In genomic region chr11:1936781-1937615, GRCh38 we compare ENCODE assay signal across 19 cellular contexts. TPM values are rescaled to one million over a fixed set of nuclear protein-coding genes. Genes with fewer than 3 reads are reported as not detected.
A peak's percentile ranks its signal among the peaks of the same experiment; 100 is the strongest.
DNase-seq lines count a peak whose midpoint lies in the region; ATAC-seq and TF ChIP-seq lines count a peak whose summit lies in the region.
"Had no signal": no experiment of that assay in that cellular context is flagged by ENCODE, and none has a peak within 500 bp of the region (broad histone marks: within the 10 kb centered on the region; RNA-seq: fewer than 3 reads in every experiment).

No MANE protein-coding gene starts in this region.

- no peaks in the 10 kb centered on the region for H3K36me3 ChIP-seq in H7 (replicated peaks; ENCODE audit: control insufficient read depth, insufficient read depth, low read length)
- H3K36me3 ChIP-seq in CD8-positive, alpha-beta T cell (ENCODE audit: insufficient read depth, low read length), result no peaks in the 10 kb centered on the region
- H3K36me3 ChIP-seq: esophagus squamous epithelium, stomach, uterus had no signal

- no peaks in the 10 kb centered on the region for H3K27me3 ChIP-seq in H7 (ENCODE audit: control insufficient read depth, insufficient read depth, low read length)
- H3K27me3 ChIP-seq in right cardiac atrium (ENCODE audit: control insufficient read depth, insufficient read depth), result no peaks in the 10 kb centered on the region
- H3K27me3 ChIP-seq in CD8-positive, alpha-beta T cell (ENCODE audit: insufficient read depth, low read length), result no peaks in the 10 kb centered on the region
- H3K27me3 ChIP-seq: uterus had no signal

- POLR2A ChIA-PET in CD8-positive, alpha-beta T cell (lab: Charles Lee), result no interaction called here

- no peak for ATAC-seq in activated CD4-positive, CD25-positive, alpha-beta regulatory T cell treated with anti-CD3 and anti-CD28 coated beads, Interleukin-2, amount 50 U/mL, for 24 hours
- ATAC-seq in right cardiac atrium (no peak), HG02798 (IDR thresholded peaks at IDR 0.05; ENCODE audit: poor library complexity, unreplicated experiment) (no peak)
- no peak for ATAC-seq in CD8-positive, alpha-beta T cell

- peaks cover 4% of the 10 kb centered on the region for H3K4me1 Mint-ChIP-seq in osteocyte (ENCODE audit: unreplicated experiment)
- peaks cover 7% of the 10 kb centered on the region for H3K4me1 Mint-ChIP-seq in CD8-positive, alpha-beta T cell (ENCODE audit: low read depth)

- H3K36me3 Mint-ChIP-seq in osteocyte (ENCODE audit: unreplicated experiment), result peaks cover 3% of the 10 kb centered on the region
- H3K36me3 Mint-ChIP-seq in CD8-positive, alpha-beta T cell, result no peaks in the 10 kb centered on the region
- H3K36me3 Mint-ChIP-seq: activated naive CD8-positive, alpha-beta T cell; CD4-positive, alpha-beta memory T cell had no signal

- peaks cover 10% of the 10 kb centered on the region for H3K27me3 Mint-ChIP-seq in osteocyte (ENCODE audit: unreplicated experiment)
- H3K27me3 Mint-ChIP-seq in CD8-positive, alpha-beta T cell (ENCODE audit: low read depth), result no peaks in the 10 kb centered on the region
- H3K27me3 Mint-ChIP-seq: activated naive CD8-positive, alpha-beta T cell; CD4-positive, alpha-beta memory T cell had no signal

- no peak for TF ChIP-seq CTCF in osteocyte (IDR thresholded peaks at IDR 0.05)
- TF ChIP-seq CTCF in CD8-positive, alpha-beta T cell (IDR thresholded peaks at IDR 0.05), result no peak

- no peak overlapping the region for H3K4me3 Mint-ChIP-seq in osteocyte (ENCODE audit: unreplicated experiment)
- no peak overlapping the region for H3K4me3 Mint-ChIP-seq in CD8-positive, alpha-beta T cell
- H3K4me3 Mint-ChIP-seq: activated naive CD8-positive, alpha-beta T cell; CD4-positive, alpha-beta memory T cell; T-helper 1 cell treated with Interleukin-12 subunit alpha and Interleukin-12 subunit beta and Interleukin-4 antibody, amounts not matched to agents 30 μg/mL and 1 μg/mL, for 36 hours had no signal

- intact Hi-C loops in right cardiac atrium (cut with DNase I), result no loop called here
- intact Hi-C loops in CD8-positive, alpha-beta T cell (cut with DNase I, micrococcal nuclease), result no loop called here

- CTCF ChIA-PET in CD8-positive, alpha-beta T cell (lab: Charles Lee), result interaction anchor here (0.6 to 1.7 kb wide), 3 partner anchors 30 to 1143 kb away, joined by 3 to 6 read pairs (median 4); no protein-coding TSS in a partner anchor

- no peaks in the 10 kb centered on the region for H3K4me1 ChIP-seq in right cardiac atrium (ENCODE audit: control insufficient read depth, insufficient read depth, low read length)
- peaks cover 6% of the 10 kb centered on the region for H3K4me1 ChIP-seq in CD8-positive, alpha-beta T cell (ENCODE audit: insufficient read depth, low read length)
- H3K4me1 ChIP-seq: parathyroid adenoma had no signal

- H3K9me3 ChIP-seq in right cardiac atrium (ENCODE audit: control insufficient read depth, low read length), result no peaks in the 10 kb centered on the region
- H3K9me3 ChIP-seq in CD8-positive, alpha-beta T cell (ENCODE audit: low read length), result no peaks in the 10 kb centered on the region
- H3K9me3 ChIP-seq: esophagus squamous epithelium, stomach, uterus had no signal

- peak; percentile 28 for DNase-seq in activated CD4-positive, CD25-positive, alpha-beta regulatory T cell treated with anti-CD3 and anti-CD28 coated beads, Interleukin-2, amount 50 U/mL, for 72 hours
- DNase-seq in H7, result peak; percentile 65
- DNase-seq in right cardiac atrium, result peak in 2 of 3 donors; percentile 41 to 48
- peak; percentile 83 for DNase-seq in osteocyte (ENCODE audit: extremely low spot score, unreplicated experiment)
- DNase-seq in CD8-positive, alpha-beta T cell, result no peak
- no peak for DNase-seq in substantia nigra (lab: John Stamatoyannopoulos, UW)
- DNase-seq: esophagus squamous epithelium, NCI-H1417, SHP77, stomach had no signal

- H3K4me3 ChIP-seq in H7 (ENCODE audit: insufficient read depth, low read depth, low read length) (no peak overlapping the region), right cardiac atrium (ENCODE audit: low read length) (no peak overlapping the region)
- H3K4me3 ChIP-seq in CD8-positive, alpha-beta T cell (ENCODE audit: low read depth, low read length), result no peak overlapping the region
- H3K4me3 ChIP-seq: esophagus squamous epithelium, stomach, uterus had no signal

- no peaks in the 10 kb centered on the region for H3K9me3 Mint-ChIP-seq in osteocyte (ENCODE audit: unreplicated experiment)
- no peaks in the 10 kb centered on the region for H3K9me3 Mint-ChIP-seq in CD8-positive, alpha-beta T cell
- H3K9me3 Mint-ChIP-seq: CD4-positive, alpha-beta memory T cell; T-helper 1 cell treated with Interleukin-12 subunit alpha and Interleukin-12 subunit beta and Interleukin-4 antibody, amounts not matched to agents 30 μg/mL and 1 μg/mL, for 36 hours had no signal

- no peak overlapping the region for H3K27ac ChIP-seq in right cardiac atrium (ENCODE audit: low read length)
- no peak overlapping the region for H3K27ac ChIP-seq in CD8-positive, alpha-beta T cell (ENCODE audit: low read depth, low read length)
- no peak overlapping the region for H3K27ac ChIP-seq in substantia nigra (ENCODE audit: low read depth, low read length, poor library complexity, severe bottlenecking)
- H3K27ac ChIP-seq: esophagus squamous epithelium, parathyroid adenoma, stomach, uterus had no signal

- 92% methylated on average over 34 of the region's 34 CpGs for WGBS in right cardiac atrium

- H3K27ac Mint-ChIP-seq in osteocyte (ENCODE audit: unreplicated experiment), result no peak overlapping the region
- no peak overlapping the region for H3K27ac Mint-ChIP-seq in CD8-positive, alpha-beta T cell
- H3K27ac Mint-ChIP-seq: activated naive CD8-positive, alpha-beta T cell; CD4-positive, alpha-beta memory T cell; T-helper 1 cell treated with Interleukin-12 subunit alpha and Interleukin-12 subunit beta and Interleukin-4 antibody, amounts not matched to agents 30 μg/mL and 1 μg/mL, for 36 hours had no signal

RNA-seq across cellular contexts. Expression of gene MRPL23, which starts 10.1 kb away (rescaled TPM):
- 75.9 and 91.1 TPM in 2 replicates for total RNA-seq in H7 (2014; rRNA removed; shearing (Covaris generic))
- total RNA-seq in right cardiac atrium (100 to 1,000 TPM in 1 of 4 donors, 10 to 100 TPM in 3; 47.1 to 102 (median 74.8) TPM), osteocyte (28.0 and 29.2 TPM in 2 replicates)
- polyA plus RNA-seq in right cardiac atrium, result 108 TPM
- 10 to 100 TPM; 31.4 to 31.7 TPM for total RNA-seq in CD8-positive, alpha-beta T cell

RNA-seq across cellular contexts. Expression of gene TNNT3, which starts 17.5 kb away (rescaled TPM):
- not detected in 2 replicates for total RNA-seq in H7 (2014; rRNA removed; shearing (Covaris generic))
- 10 to 100 TPM in 3 of 4 donors, 1 to 10 TPM in 1; 9.0 to 58.7 (median 34.1) TPM for total RNA-seq in right cardiac atrium
- 63.1 TPM for polyA plus RNA-seq in right cardiac atrium
- total RNA-seq in osteocyte, result 2.6 and 4.4 TPM in 2 replicates
- 10 to 100 TPM; 18.6 to 19.2 TPM for total RNA-seq in CD8-positive, alpha-beta T cell
- total RNA-seq: bronchial epithelial cell, kidney epithelial cell had no signal
- polyA plus RNA-seq: CD4-positive, alpha-beta memory T cell had no signal

RNA-seq across cellular contexts. Expression of gene PRR33, which starts 45.3 kb away (rescaled TPM):
- not detected in 2 replicates for total RNA-seq in H7 (2014; rRNA removed; shearing (Covaris generic))
- under 1 TPM; 0.11 to 0.82 (median 0.24) TPM for total RNA-seq in right cardiac atrium
- 0.81 TPM for polyA plus RNA-seq in right cardiac atrium
- total RNA-seq in osteocyte, result not detected in 2 replicates
- not detected for total RNA-seq in CD8-positive, alpha-beta T cell
- total RNA-seq: bronchial epithelial cell; CD4-positive, alpha-beta memory T cell; esophagus squamous epithelium; kidney epithelial cell; stomach; uterus had no signal

Comparison
In these comparisons a context has a peak if more than half of its experiments do, and no peak if none do; other contexts are left out.
1. DNase-seq: peak in activated CD4-positive, CD25-positive, alpha-beta regulatory T cell treated with anti-CD3 and anti-CD28 coated beads, Interleukin-2, amount 50 U/mL, for 72 hours (single experiment), H7 (single experiment), right cardiac atrium (2 of 3) and osteocyte (single experiment); none in CD8-positive, alpha-beta T cell (0 of 7) and substantia nigra (0 of 49).